In genomic region chr1:40956397-40956796, GRCh38 we compare ENCODE assay signal across 18 cellular contexts. TPM values are rescaled to one million over a fixed set of nuclear protein-coding genes. Genes with fewer than 3 reads are reported as not detected.
DNase-seq lines count a peak whose midpoint lies in the region; ATAC-seq, FAIRE-seq and TF ChIP-seq lines count a peak whose summit lies in the region.
"Had no signal": no experiment of that assay in that cellular context is flagged by ENCODE, and none has a peak within 500 bp of the region (broad histone marks: within the 10 kb centered on the region; RNA-seq: fewer than 3 reads in every experiment).

No MANE protein-coding gene starts in this region.

- intact Hi-C loops in body of pancreas (cut with DNase I): no loop called here
- intact Hi-C loops in left ventricle myocardium inferior (cut with micrococcal nuclease): loop anchor here (10.0 kb wide), 2 partner anchors 182 to 342 kb away; no protein-coding TSS in a partner anchor
- intact Hi-C loops in colonic mucosa (cut with DNase I): no loop called here

- TF ChIP-seq POLR2A in NB4 (IDR thresholded peaks at IDR 0.05; ENCODE audit: extremely low read depth, insufficient read length) (no peak), body of pancreas (IDR thresholded peaks at IDR 0.05) (no peak)

- H3K9me3 ChIP-seq in body of pancreas (no peaks in the 10 kb centered on the region), left ventricle myocardium inferior (replicated peaks) (peaks cover 8% of the 10 kb centered on the region), colonic mucosa (no peaks in the 10 kb centered on the region)

- TF ChIP-seq CTCF in NB4 (IDR thresholded peaks at IDR 0.05; ENCODE audit: low read depth, low read length) (no peak), body of pancreas (IDR thresholded peaks at IDR 0.05) (no peak), left ventricle myocardium inferior (IDR thresholded peaks at IDR 0.05; ENCODE audit: borderline replicate concordance) (no peak), colonic mucosa (IDR thresholded peaks at IDR 0.05) (no peak)

- H3K9ac ChIP-seq in colonic mucosa (ENCODE audit: low read depth in 2 of 2, low read length in 2 of 2): no peak overlapping the region

- 42 to 44% methylated on average over 1 of the region's 1 CpG for WGBS in body of pancreas, 2 donors

- H3K4me3 ChIP-seq in NB4 (ENCODE audit: low read depth, low read length) (no peak overlapping the region), body of pancreas (no peak overlapping the region), left ventricle myocardium inferior (no peak overlapping the region), colonic mucosa (no peak overlapping the region)

- no peaks in the 10 kb centered on the region for H3K27me3 ChIP-seq in body of pancreas
- peaks cover 27% of the 10 kb centered on the region for H3K27me3 ChIP-seq in left ventricle myocardium inferior (ENCODE audit: low read depth)
- H3K27me3 ChIP-seq in colonic mucosa: no peaks in the 10 kb centered on the region

- H3K27ac ChIP-seq in body of pancreas (no peak overlapping the region), left ventricle myocardium inferior (replicated peaks) (no peak overlapping the region), colonic mucosa (no peak overlapping the region)

- H3K36me3 ChIP-seq in body of pancreas (replicated peaks in 1 of 2; ENCODE audit: insufficient read depth in 1 of 2, low read depth in 2 of 2) (no peaks in the 10 kb centered on the region), left ventricle myocardium inferior (no peaks in the 10 kb centered on the region), colonic mucosa (no peaks in the 10 kb centered on the region)

- DNase-seq in GM18507 (ENCODE audit: extremely low spot score, insufficient read length, low read depth) (peak; percentile 20), NB4 (ENCODE audit: low read depth) (peak; percentile 28), body of pancreas (no peak), renal cortical epithelial cell (ENCODE audit: low read depth) (peak; percentile 19), left ventricle myocardium inferior (no peak), SKM-1 treated with dmso at 0.1 percent for 144 hours (lab: John Stamatoyannopoulos, UW; ENCODE audit: unreplicated experiment) (no peak), colonic mucosa (no peak)
- no peak for DNase-seq in stimulated activated CD4-positive, alpha-beta T cell treated with anti-CD3 and anti-CD28 coated beads, Interleukin-1b, Interleukin-23, amount 100 ng/mL, for 48 hours
- DNase-seq: CD4-positive, CD25-positive, alpha-beta regulatory T cell; DMS53; H7; KBM-7; NCI-H1436 treated with DMSO at 0.1 percent for 48 hours; NCI-H2029 treated with DMSO at 0.1 percent for 48 hours; NCI-H2171 treated with DMSO at 0.1 percent for 48 hours; NCI-H446 treated with DMSO at 0.1 percent for 48 hours; T-cell had no signal

- H3K4me1 ChIP-seq in body of pancreas (peaks cover 7% of the 10 kb centered on the region), left ventricle myocardium inferior (peaks cover 11% of the 10 kb centered on the region), colonic mucosa (no peaks in the 10 kb centered on the region)

- peak; percentile 62 for FAIRE-seq in GM18507 (lab: Jason Lieb, UNC)

- peak; percentile 10 for ATAC-seq in body of pancreas
- ATAC-seq: Panc1, T-cell had no signal

RNA-seq across cellular contexts. Expression of gene CTPS1, which starts 23.1 kb away (rescaled TPM):
- 10 to 100 TPM in 1 of 2 donors, 1 to 10 TPM in 1; 8.9 to 13.0 TPM for total RNA-seq in body of pancreas
- 29.5 and 38.2 TPM in 2 replicates for total RNA-seq in renal cortical epithelial cell
- total RNA-seq in left ventricle myocardium inferior: 7.1 TPM
- total RNA-seq in colonic mucosa: 10 to 100 TPM; 14.1 to 25.5 TPM

Comparison
In these comparisons a context has a peak if more than half of its experiments do, and no peak if none do; other contexts are left out.
1. DNase-seq: peak in GM18507 (single experiment), NB4 (single experiment) and renal cortical epithelial cell (single experiment); none in body of pancreas (0 of 4), stimulated activated CD4-positive, alpha-beta T cell treated with anti-CD3 and anti-CD28 coated beads, Interleukin-1b, Interleukin-23, amount 100 ng/mL, for 48 hours (single experiment), left ventricle myocardium inferior (single experiment), SKM-1 treated with dmso at 0.1 percent for 144 hours (single experiment) and colonic mucosa (single experiment).